ENCODE assay signal across 13 cellular contexts in genomic region chr14:70436867-70437266, GRCh38.
"Had no signal": no experiment of that assay in that cellular context is flagged by ENCODE, and none has a peak within 500 bp of the region (broad histone marks: within the 10 kb centered on the region; RNA-seq: fewer than 3 reads in every experiment).

No MANE protein-coding gene starts in this region.

- ATAC-seq: effector memory CD8-positive, alpha-beta T cell; esophagus mucosa; foreskin keratinocyte; gastrocnemius medialis; gastroesophageal sphincter; heart left ventricle; heart right ventricle had no signal

- H3K4me3 ChIP-seq: colonic mucosa, coronary artery, dorsolateral prefrontal cortex, esophagus muscularis mucosa, esophagus squamous epithelium, gastrocnemius medialis, gastroesophageal sphincter, heart left ventricle, heart right ventricle had no signal

- H3K4me1 ChIP-seq: colonic mucosa, esophagus muscularis mucosa, esophagus squamous epithelium, foreskin keratinocyte, gastrocnemius medialis, gastroesophageal sphincter, heart left ventricle, heart right ventricle had no signal

- H3K9me3 ChIP-seq: colonic mucosa, gastrocnemius medialis had no signal

- H3K36me3 ChIP-seq: colonic mucosa, esophagus muscularis mucosa, esophagus squamous epithelium, gastrocnemius medialis, gastroesophageal sphincter, heart left ventricle, heart right ventricle had no signal

- H3K27ac ChIP-seq: colonic mucosa, coronary artery, dorsolateral prefrontal cortex, epithelial cell of prostate, esophagus muscularis mucosa, esophagus squamous epithelium, foreskin keratinocyte, gastrocnemius medialis, gastroesophageal sphincter, heart left ventricle, heart right ventricle had no signal
